10 cellular contexts compared by ENCODE assay signal in the genomic region with DNA sequence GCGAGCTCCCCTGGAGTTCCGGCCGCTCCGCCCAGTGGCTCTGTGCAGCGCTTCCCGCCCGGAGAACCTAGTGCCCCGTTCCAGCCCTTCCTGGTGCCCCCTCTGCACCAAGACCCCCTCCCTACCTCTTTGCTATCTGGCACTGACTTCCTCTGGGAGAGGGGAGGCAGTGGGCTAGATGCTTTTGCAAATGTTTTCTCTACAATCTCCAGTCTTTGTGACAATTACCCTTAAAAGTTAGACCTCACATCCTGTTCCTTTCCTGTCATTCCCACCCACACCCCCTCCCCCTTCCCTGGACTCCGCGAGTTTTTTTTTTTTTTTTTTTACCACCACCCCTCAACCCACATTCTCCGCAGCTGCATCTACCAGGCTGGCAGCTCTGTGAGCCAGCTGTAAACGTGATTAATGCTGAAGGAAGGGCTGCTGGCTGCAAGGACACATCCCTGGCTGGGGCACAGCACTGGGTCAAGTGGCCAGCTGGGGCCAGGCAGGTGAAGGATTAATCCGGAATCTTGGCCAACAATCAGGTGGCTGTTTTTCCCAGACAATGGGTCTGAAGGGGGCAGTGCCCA.
A peak's percentile ranks its signal among the peaks of the same experiment; 100 is the strongest.
DNase-seq lines count a peak whose midpoint lies in the region; ATAC-seq, FAIRE-seq and TF ChIP-seq lines count a peak whose summit lies in the region.
"Had no signal": no experiment of that assay in that cellular context is flagged by ENCODE, and none has a peak within 500 bp of the region (broad histone marks: within the 10 kb centered on the region; RNA-seq: fewer than 3 reads in every experiment).

No MANE protein-coding gene starts in this region.

- CTCF ChIA-PET in activated CD4-positive, alpha-beta T cell treated with anti-CD3 and anti-CD28 coated beads, Interleukin-2, amount 10 ng/mL, durations not matched to agents 7 days and 5 days (lab: Charles Lee) = interaction anchor here (0.7 to 1.2 kb wide), 4 partner anchors 13 to 35 kb away, joined by 3 read pairs; no protein-coding TSS in a partner anchor

- TF ChIP-seq POLR2A in gastroesophageal sphincter (IDR thresholded peaks at IDR 0.05) = no peak

- H3K36me3 ChIP-seq in CD4-positive, CD25-positive, alpha-beta regulatory T cell (ENCODE audit: control insufficient read depth, insufficient read depth, low read length) = no peaks in the 10 kb centered on the region
- no peaks in the 10 kb centered on the region for H3K36me3 ChIP-seq in KOPT-K1 (ENCODE audit: insufficient read depth, low read length)
- H3K36me3 ChIP-seq in gastroesophageal sphincter = no peaks in the 10 kb centered on the region

- H3K27ac Mint-ChIP-seq in CD4-positive, CD25-positive, alpha-beta regulatory T cell = peak overlapping the region in 1 of 3 donors; percentile 78
- peak overlapping the region; percentile 37 for H3K27ac Mint-ChIP-seq in activated CD4-positive, alpha-beta T cell treated with anti-CD3 and anti-CD28 coated beads, Interleukin-2, amount 10 ng/mL, durations not matched to agents 7 days and 5 days

- H3K9me3 ChIP-seq in CD4-positive, CD25-positive, alpha-beta regulatory T cell (ENCODE audit: control insufficient read depth in 2 of 2, low read length in 2 of 2) = no peaks in the 10 kb centered on the region
- H3K9me3 ChIP-seq in KOPT-K1 (ENCODE audit: insufficient read depth, low read length, poor library complexity, severe bottlenecking) (peaks cover 4% of the 10 kb centered on the region), gastroesophageal sphincter (no peaks in the 10 kb centered on the region)

- H3K27me3 Mint-ChIP-seq in CD4-positive, CD25-positive, alpha-beta regulatory T cell = peaks cover 54% of the 10 kb centered on the region
- peaks cover 43% of the 10 kb centered on the region for H3K27me3 Mint-ChIP-seq in activated CD4-positive, alpha-beta T cell treated with anti-CD3 and anti-CD28 coated beads, Interleukin-2, amount 10 ng/mL, durations not matched to agents 7 days and 5 days

- no peak for TF ChIP-seq EP300 in gastroesophageal sphincter (IDR thresholded peaks at IDR 0.05)

- H3K4me3 ChIP-seq in CD4-positive, CD25-positive, alpha-beta regulatory T cell (ENCODE audit: low read depth, low read length) = no peak overlapping the region
- H3K4me3 ChIP-seq in gastroesophageal sphincter = peak overlapping the region in 1 of 2 donors; percentile 32

- H3K9me3 Mint-ChIP-seq in CD4-positive, CD25-positive, alpha-beta regulatory T cell = peaks cover 0 to 2% (median 0%) of the 10 kb centered on the region in 7 donors
- no peaks in the 10 kb centered on the region for H3K9me3 Mint-ChIP-seq in activated CD4-positive, alpha-beta T cell treated with anti-CD3 and anti-CD28 coated beads, Interleukin-2, amount 10 ng/mL, durations not matched to agents 7 days and 5 days
- H3K9me3 Mint-ChIP-seq: activated naive CD4-positive, alpha-beta T cell treated with anti-CD3 and anti-CD28 coated beads, Interleukin-2, amount 50 U/mL, for 72 hours had no signal

- H3K4me3 Mint-ChIP-seq in CD4-positive, CD25-positive, alpha-beta regulatory T cell = peak overlapping the region in 3 of 4 donors; percentile 27 to 83 (median 77)
- peak overlapping the region; percentile 64 for H3K4me3 Mint-ChIP-seq in activated CD4-positive, alpha-beta T cell treated with anti-CD3 and anti-CD28 coated beads, Interleukin-2, amount 10 ng/mL, durations not matched to agents 7 days and 5 days

- WGBS in gastroesophageal sphincter (ENCODE audit: low coverage in 1 of 2), 2 donors = 3 to 20% methylated on average over 1 to 9 of the region's 13 CpGs

- H3K27ac ChIP-seq in CD4-positive, CD25-positive, alpha-beta regulatory T cell (ENCODE audit: insufficient read depth, low read length, poor library complexity, severe bottlenecking) = no peak overlapping the region
- H3K27ac ChIP-seq in KOPT-K1 (ENCODE audit: low read depth, low read length, poor library complexity, severe bottlenecking) (peak overlapping the region; percentile 79), gastroesophageal sphincter (no peak overlapping the region)

- ATAC-seq in CD4-positive, CD25-positive, alpha-beta regulatory T cell (ENCODE audit: low read depth in 2 of 2) = peak; percentile 34 to 44
- ATAC-seq in HG03135 (IDR thresholded peaks at IDR 0.05; ENCODE audit: unreplicated experiment) (no peak), HG02981 (IDR thresholded peaks at IDR 0.05; ENCODE audit: unreplicated experiment) (no peak), gastroesophageal sphincter (no peak)

- FAIRE-seq in frontal cortex (lab: Jason Lieb, UNC) = no peak
- FAIRE-seq: GM18507 had no signal

- H3K36me3 Mint-ChIP-seq in CD4-positive, CD25-positive, alpha-beta regulatory T cell = no peaks in the 10 kb centered on the region
- no peaks in the 10 kb centered on the region for H3K36me3 Mint-ChIP-seq in activated CD4-positive, alpha-beta T cell treated with anti-CD3 and anti-CD28 coated beads, Interleukin-2, amount 10 ng/mL, durations not matched to agents 7 days and 5 days (ENCODE audit: low read depth)
- H3K36me3 Mint-ChIP-seq: activated naive CD4-positive, alpha-beta T cell treated with anti-CD3 and anti-CD28 coated beads, Interleukin-2, amount 50 U/mL, for 72 hours had no signal

- peaks cover 15% of the 10 kb centered on the region for H3K4me1 ChIP-seq in CD4-positive, CD25-positive, alpha-beta regulatory T cell (ENCODE audit: control insufficient read depth, insufficient read depth, low read length, poor library complexity, severe bottlenecking)
- peaks cover 0 to 16% (median 10%) of the 10 kb centered on the region in 3 donors for H3K4me1 ChIP-seq in gastroesophageal sphincter

- peaks cover 8% of the 10 kb centered on the region for H3K27me3 ChIP-seq in CD4-positive, CD25-positive, alpha-beta regulatory T cell (ENCODE audit: control insufficient read depth, insufficient read depth, low read length)
- H3K27me3 ChIP-seq in gastroesophageal sphincter = peaks cover 71% of the 10 kb centered on the region

- peaks cover 0 to 21% (median 11%) of the 10 kb centered on the region in 4 donors for H3K4me1 Mint-ChIP-seq in CD4-positive, CD25-positive, alpha-beta regulatory T cell
- H3K4me1 Mint-ChIP-seq in activated CD4-positive, alpha-beta T cell treated with anti-CD3 and anti-CD28 coated beads, Interleukin-2, amount 10 ng/mL, durations not matched to agents 7 days and 5 days = peaks cover 14% of the 10 kb centered on the region

- POLR2A ChIA-PET in activated CD4-positive, alpha-beta T cell treated with anti-CD3 and anti-CD28 coated beads, Interleukin-2, amount 10 ng/mL, durations not matched to agents 7 days and 5 days (lab: Charles Lee) = no interaction called here

- DNase-seq in CD4-positive, CD25-positive, alpha-beta regulatory T cell = no peak
- peak; percentile 12 for DNase-seq in activated CD4-positive, alpha-beta T cell treated with anti-CD3 and anti-CD28 coated beads, Interleukin-2, amount 10 ng/mL, durations not matched to agents 7 days and 5 days
- DNase-seq in kidney tubule cell (ENCODE audit: low spot score) = peak; percentile 32
- no peak for DNase-seq in frontal cortex (ENCODE audit: low spot score in 2 of 2)

- TF ChIP-seq CTCF in gastroesophageal sphincter (IDR thresholded peaks at IDR 0.05) = no peak

Comparison
In these comparisons a context has a peak if more than half of its experiments do, and no peak if none do; other contexts are left out.
1. ATAC-seq: peak in CD4-positive, CD25-positive, alpha-beta regulatory T cell (2 of 2); none in HG03135 (single experiment), HG02981 (single experiment) and gastroesophageal sphincter (single experiment).
2. DNase-seq: peak in activated CD4-positive, alpha-beta T cell treated with anti-CD3 and anti-CD28 coated beads, Interleukin-2, amount 10 ng/mL, durations not matched to agents 7 days and 5 days (single experiment) and kidney tubule cell (single experiment); none in CD4-positive, CD25-positive, alpha-beta regulatory T cell (0 of 3) and frontal cortex (0 of 2).